Comparison of ENCODE assay signal across 7 cellular contexts in genomic region chr17:64778367-64779290, GRCh38.
DNase-seq lines count a peak whose midpoint lies in the region; TF ChIP-seq lines count a peak whose summit lies in the region.

No MANE protein-coding gene starts in this region.

- TF ChIP-seq POLR2A in esophagus muscularis mucosa (IDR thresholded peaks at IDR 0.05; ENCODE audit: low read depth): no peak

- no peak overlapping the region for H3K4me2 ChIP-seq in osteoblast (ENCODE audit: insufficient read depth, low read length)

- H3K36me3 ChIP-seq in esophagus muscularis mucosa (peaks cover 7 to 12% (median 10%) of the 10 kb centered on the region in 4 donors), osteoblast (ENCODE audit: insufficient read depth, low read length) (no peaks in the 10 kb centered on the region)

- H3K79me2 ChIP-seq in osteoblast (ENCODE audit: insufficient read depth, low read length): no peaks in the 10 kb centered on the region

- H3K9me3 ChIP-seq in esophagus muscularis mucosa (no peaks in the 10 kb centered on the region), osteoblast (ENCODE audit: low read depth, low read length) (no peaks in the 10 kb centered on the region)

- H3K4me1 ChIP-seq in esophagus muscularis mucosa (peaks cover 52 to 79% (median 70%) of the 10 kb centered on the region in 4 donors), osteoblast (ENCODE audit: insufficient read depth, low read length) (peaks cover 10% of the 10 kb centered on the region)

- TF ChIP-seq EP300 in esophagus muscularis mucosa (IDR thresholded peaks at IDR 0.05): no peak

- H3K27ac ChIP-seq in esophagus muscularis mucosa (replicated peaks in 1 of 4): peak overlapping the region in 2 of 4 donors; percentile 1 to 22
- H3K27ac ChIP-seq in osteoblast (ENCODE audit: low read depth, low read length): no peak overlapping the region

- DNase-seq in GM20000 (ENCODE audit: low spot score) (peak; percentile 62), RPMI8226 (peak; percentile 41), esophagus muscularis mucosa (ENCODE audit: extremely low spot score) (no peak), osteoblast (ENCODE audit: insufficient read length, low spot score, missing footprints) (peak; percentile 81), 8988T (no peak), putamen (ENCODE audit: low spot score) (no peak), OCI-M2 (lab: John Stamatoyannopoulos, UW; ENCODE audit: unreplicated experiment) (no peak)

- no peak overlapping the region for H2AFZ ChIP-seq in osteoblast (ENCODE audit: low read length)

- H3K27me3 ChIP-seq in esophagus muscularis mucosa: peaks cover 0 to 65% (median 34%) of the 10 kb centered on the region in 4 donors
- peaks cover 40% of the 10 kb centered on the region for H3K27me3 ChIP-seq in osteoblast (ENCODE audit: insufficient read depth, low read length)

- 6% methylated on average over 27 of the region's 104 CpGs for WGBS in esophagus muscularis mucosa

- intact Hi-C loops in esophagus muscularis mucosa (cut with DNase I): no loop called here

- TF ChIP-seq CTCF in GM20000 (IDR thresholded peaks at IDR 0.05; ENCODE audit: extremely low read depth, missing control alignments) (no peak), esophagus muscularis mucosa (IDR thresholded peaks at IDR 0.05) (no peak), osteoblast (IDR thresholded peaks at IDR 0.05; ENCODE audit: extremely low read depth, low read depth, low read length) (no peak)

- H4K20me1 ChIP-seq in osteoblast (ENCODE audit: insufficient read depth, low read length): peaks cover 9% of the 10 kb centered on the region

- peak overlapping the region; percentile 41 to 55 (median 46) for H3K4me3 ChIP-seq in esophagus muscularis mucosa
- no peak overlapping the region for H3K4me3 ChIP-seq in osteoblast (ENCODE audit: insufficient read depth, low read length)

Comparison
In these comparisons a context has a peak if more than half of its experiments do, and no peak if none do; other contexts are left out.
1. DNase-seq: peak in GM20000 (single experiment), RPMI8226 (single experiment) and osteoblast (single experiment); none in esophagus muscularis mucosa (single experiment), 8988T (single experiment), putamen (single experiment) and OCI-M2 (single experiment).